21 cellular contexts compared by ENCODE assay signal in the genomic region with DNA sequence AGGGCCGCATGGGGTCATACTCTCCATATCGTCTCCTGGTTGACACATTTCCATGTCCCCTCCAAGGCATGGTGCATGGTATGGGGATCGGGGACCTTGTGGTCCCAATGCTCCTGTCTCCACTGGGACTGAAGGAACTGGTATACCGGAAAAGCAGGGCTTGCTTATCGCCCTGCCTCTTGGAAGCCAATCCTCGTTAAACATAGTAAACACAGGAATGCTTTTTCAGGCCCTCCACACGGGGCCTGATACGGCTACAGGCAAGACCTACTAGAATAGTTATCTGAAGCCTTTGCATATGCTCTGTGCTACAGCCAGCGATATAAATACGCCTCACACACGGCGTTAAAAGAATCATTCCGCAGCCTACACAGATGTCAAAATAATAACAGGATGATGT.
"Had no signal": no experiment of that assay in that cellular context is flagged by ENCODE, and none has a peak within 500 bp of the region (broad histone marks: within the 10 kb centered on the region; RNA-seq: fewer than 3 reads in every experiment).

No MANE protein-coding gene starts in this region.

- H3K27me3 ChIP-seq: stomach, thyroid gland had no signal

- H3K36me3 ChIP-seq: heart left ventricle, left ventricle myocardium inferior, lower lobe of right lung, stomach, thyroid gland had no signal

- H3K4me1 Mint-ChIP-seq: memory B cell; naive thymus-derived CD4-positive, alpha-beta T cell had no signal

- H3K27me3 Mint-ChIP-seq: type B pancreatic cell had no signal

- FAIRE-seq: colon, frontal cortex, keratinocyte, urothelium cell line had no signal

- H3K36me3 Mint-ChIP-seq: memory B cell; naive thymus-derived CD4-positive, alpha-beta T cell; type B pancreatic cell had no signal

- H3K4me3 ChIP-seq: heart left ventricle, left ventricle myocardium inferior, lower lobe of right lung, stomach, thyroid gland had no signal

- H3K27ac ChIP-seq: heart left ventricle, left ventricle myocardium inferior, lower lobe of right lung, stomach, thyroid gland had no signal

- H3K9me3 Mint-ChIP-seq: type B pancreatic cell had no signal

- H3K4me1 ChIP-seq: heart left ventricle, left ventricle myocardium inferior, lower lobe of right lung, stomach, thyroid gland had no signal

- H3K4me3 Mint-ChIP-seq: memory B cell; naive thymus-derived CD4-positive, alpha-beta T cell; type B pancreatic cell had no signal

- H3K27ac Mint-ChIP-seq: memory B cell; naive thymus-derived CD4-positive, alpha-beta T cell; type B pancreatic cell had no signal

- H3K9me3 ChIP-seq: thyroid gland had no signal

- ATAC-seq: heart left ventricle; lower lobe of right lung; naive thymus-derived CD4-positive, alpha-beta T cell; sciatic nerve had no signal

- DNase-seq: cerebellar nuclear complex; dermis blood vessel endothelial cell; effector CD4-positive, alpha-beta T cell; heart left ventricle; hippocampal formation; left ventricle myocardium inferior; lower lobe of right lung; naive thymus-derived CD4-positive, alpha-beta T cell; posterior cingulate gyrus; stimulated activated CD4-positive, alpha-beta T cell treated with anti-CD3 and anti-CD28 coated beads, Interleukin-12 subunit alpha, Interleukin-12 subunit beta, amount 100 ng/mL, for 4 hours; stimulated activated naive CD4-positive, alpha-beta T cell; stomach; substantia nigra; thyroid gland had no signal
